Comparison of ENCODE assay signal across 1 cellular context in the genomic region with DNA sequence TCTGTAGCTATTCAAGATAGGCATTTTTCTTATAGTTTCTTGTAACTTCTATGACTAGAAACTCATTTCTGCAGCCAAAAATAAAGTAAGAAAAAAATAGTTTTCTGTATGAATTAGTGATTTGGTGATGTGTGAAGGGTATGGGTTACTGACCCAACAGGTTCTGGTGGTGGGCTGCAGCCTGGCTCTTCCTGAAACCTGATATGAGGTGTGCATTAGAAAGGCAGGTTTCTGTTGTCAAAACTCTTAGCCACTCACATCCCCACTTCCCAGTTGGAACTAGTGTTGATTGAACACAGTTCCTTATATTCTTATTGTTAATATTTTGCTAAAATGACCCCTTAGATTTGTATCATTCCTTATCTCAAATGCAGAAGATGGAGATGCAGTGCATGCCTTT.
TF ChIP-seq lines count a peak whose summit lies in the region.

No MANE protein-coding gene starts in this region.

TF ChIP-seq in GM23338, 12 proteins besides CTCF, POLR2A, EP300 and RAD21 (continued from another document):
- TF ChIP-seq, protein P1, sequence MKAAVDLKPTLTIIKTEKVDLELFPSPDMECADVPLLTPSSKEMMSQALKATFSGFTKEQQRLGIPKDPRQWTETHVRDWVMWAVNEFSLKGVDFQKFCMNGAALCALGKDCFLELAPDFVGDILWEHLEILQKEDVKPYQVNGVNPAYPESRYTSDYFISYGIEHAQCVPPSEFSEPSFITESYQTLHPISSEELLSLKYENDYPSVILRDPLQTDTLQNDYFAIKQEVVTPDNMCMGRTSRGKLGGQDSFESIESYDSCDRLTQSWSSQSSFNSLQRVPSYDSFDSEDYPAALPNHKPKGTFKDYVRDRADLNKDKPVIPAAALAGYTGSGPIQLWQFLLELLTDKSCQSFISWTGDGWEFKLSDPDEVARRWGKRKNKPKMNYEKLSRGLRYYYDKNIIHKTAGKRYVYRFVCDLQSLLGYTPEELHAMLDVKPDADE (IDR thresholded peaks at IDR 0.05): no peak
- no peak for TF ChIP-seq EZH2 (IDR thresholded peaks at IDR 0.05; ENCODE audit: low read depth, unreplicated experiment)
